Comparison of ENCODE assay signal across 8 cellular contexts in genomic region chr10:21526952-21527633, GRCh38. TPM values are rescaled to one million over a fixed set of nuclear protein-coding genes. Genes with fewer than 3 reads are reported as not detected.
DNase-seq lines count a peak whose midpoint lies in the region; ATAC-seq, FAIRE-seq and TF ChIP-seq lines count a peak whose summit lies in the region.

No MANE protein-coding gene starts in this region.

- peak in 1 of 2 donors; percentile 32 for TF ChIP-seq POLR2A in heart left ventricle (IDR thresholded peaks at IDR 0.05)

- POLR2A ChIA-PET in CD8-positive, alpha-beta T cell (lab: Charles Lee), result interaction anchor here (0.6 to 2.3 kb wide), 7 partner anchors 9 to 910 kb away, joined by 3 to 12 read pairs (median 3); no protein-coding TSS in a partner anchor

- peaks cover 29% of the 10 kb centered on the region for H3K27me3 Mint-ChIP-seq in CD8-positive, alpha-beta T cell (ENCODE audit: low read depth)
- H3K27me3 Mint-ChIP-seq in GM23338 (ENCODE audit: insufficient read depth, low read depth, poor library complexity), result peaks cover 17% of the 10 kb centered on the region

- peaks cover 8% of the 10 kb centered on the region; the same call in 1 of the 2 replicates for H3F3A ChIP-seq in GM23338 (replicated peaks; ENCODE audit: low read depth)

- ATAC-seq in CD8-positive, alpha-beta T cell, result peak; percentile 19
- peak; percentile 36 for ATAC-seq in GM23338
- peak; percentile 12 to 64 (median 52) for ATAC-seq in heart left ventricle
- ATAC-seq in pancreas, result peak; percentile 44 to 57 (median 50)
- ATAC-seq in HG02938 (IDR thresholded peaks at IDR 0.05; ENCODE audit: unreplicated experiment), result no peak

- 0 to 1% (median 1%) methylated on average over 41 to 66 of the region's 67 CpGs for WGBS in adipose tissue, 3 donors
- WGBS in heart left ventricle, 4 donors, result 0 to 1% (median 1%) methylated on average over 52 to 67 of the region's 67 CpGs
- WGBS in pancreas, 2 donors, result 0 to 1% methylated on average over 45 to 67 of the region's 67 CpGs

- H3K4me3 Mint-ChIP-seq in CD8-positive, alpha-beta T cell, result peak overlapping the region; percentile 85
- H3K4me3 Mint-ChIP-seq in GM23338, result peak overlapping the region; percentile 91

- FAIRE-seq in pancreas (lab: Jason Lieb, UNC), result no peak

- H3K36me3 ChIP-seq in CD8-positive, alpha-beta T cell (ENCODE audit: insufficient read depth, low read length), result no peaks in the 10 kb centered on the region
- no peaks in the 10 kb centered on the region for H3K36me3 ChIP-seq in GM23338 (ENCODE audit: insufficient read depth)
- H3K36me3 ChIP-seq in heart left ventricle, result no peaks in the 10 kb centered on the region
- no peaks in the 10 kb centered on the region for H3K36me3 ChIP-seq in pancreas

- peaks cover 4% of the 10 kb centered on the region for H3K36me3 Mint-ChIP-seq in CD8-positive, alpha-beta T cell
- H3K36me3 Mint-ChIP-seq in GM23338 (ENCODE audit: low read depth), result no peaks in the 10 kb centered on the region; the same call in 2 of the 3 replicates

- H3K27ac ChIP-seq in CD8-positive, alpha-beta T cell (ENCODE audit: low read depth, low read length), result no peak overlapping the region
- peak overlapping the region; percentile 98 for H3K27ac ChIP-seq in GM23338 (ENCODE audit: low read depth)
- peak overlapping the region; percentile 62 for H3K27ac ChIP-seq in adipose tissue (ENCODE audit: low read depth, low read length)
- H3K27ac ChIP-seq in heart left ventricle, result peak overlapping the region; percentile 95 to 99 (median 98)
- H3K27ac ChIP-seq in pancreas, result peak overlapping the region; percentile 91 to 99 (median 96)

- peak overlapping the region; percentile 70 for H3K4me3 ChIP-seq in CD8-positive, alpha-beta T cell (ENCODE audit: low read depth, low read length)
- H3K4me3 ChIP-seq in GM23338 (peak overlapping the region; percentile 60), heart left ventricle (peak overlapping the region; percentile 54 to 85 (median 71)), pancreas (peak overlapping the region; percentile 58 to 68 (median 60))

- peaks cover 24% of the 10 kb centered on the region for H3K4me1 Mint-ChIP-seq in CD8-positive, alpha-beta T cell (ENCODE audit: low read depth)
- H3K4me1 Mint-ChIP-seq in GM23338, result peaks cover 46% of the 10 kb centered on the region

- peaks cover 1% of the 10 kb centered on the region; the same call in 1 of the 2 replicates for H3K79me2 ChIP-seq in GM23338 (replicated peaks; ENCODE audit: insufficient read depth)

- intact Hi-C loops in CD8-positive, alpha-beta T cell (cut with DNase I, micrococcal nuclease), result loop anchor here (1.0 to 10.0 kb wide), 2 partner anchors 10 to 1908 kb away; partner anchors contain the start of gene OTUD1 (in 1 of the 2)
- intact Hi-C loops in heart left ventricle (cut with DNase I), result loop anchor here in 2 of 10 donors (2.0 to 10.0 kb wide), 3 partner anchors 30 to 798 kb away; partner anchors contain the start of genes BMI1 (in 1 of the 2) and COMMD3 (in 1 of the 2)
- intact Hi-C loops in pancreas (cut with DNase I), result no loop called here

- no peaks in the 10 kb centered on the region for H4K20me1 ChIP-seq in GM23338 (replicated peaks; ENCODE audit: insufficient read depth)

- peak in 3 of 7 experiments; percentile 35 to 61 (median 36) for DNase-seq in CD8-positive, alpha-beta T cell
- DNase-seq in GM23338 (ENCODE audit: low spot score) (peak; percentile 82), RPMI7951 (ENCODE audit: low read depth) (peak; percentile 82), heart left ventricle (peak; percentile 77 to 87 (median 82)), pancreas (peak; percentile 55 to 84 (median 70)), COLO829 (ENCODE audit: low spot score) (no peak)

- peaks cover 15% of the 10 kb centered on the region for H3K4me1 ChIP-seq in CD8-positive, alpha-beta T cell (ENCODE audit: insufficient read depth, low read length)
- H3K4me1 ChIP-seq in GM23338 (ENCODE audit: insufficient read depth), result peaks cover 54% of the 10 kb centered on the region
- peaks cover 0 to 20% (median 5%) of the 10 kb centered on the region in 12 donors for H3K4me1 ChIP-seq in heart left ventricle
- peaks cover 1 to 14% (median 10%) of the 10 kb centered on the region in 3 donors for H3K4me1 ChIP-seq in pancreas

- H2AFZ ChIP-seq in GM23338, result no peak overlapping the region

- peak overlapping the region; percentile 89 for H3K4me2 ChIP-seq in GM23338

- no peaks in the 10 kb centered on the region for H3K9me2 ChIP-seq in GM23338 (ENCODE audit: insufficient read depth)

- no peaks in the 10 kb centered on the region for H3K9me3 ChIP-seq in CD8-positive, alpha-beta T cell (ENCODE audit: low read length)
- H3K9me3 ChIP-seq in heart left ventricle (no peaks in the 10 kb centered on the region), pancreas (no peaks in the 10 kb centered on the region)

- CTCF ChIA-PET in CD8-positive, alpha-beta T cell (lab: Charles Lee), result interaction anchor here (0.6 to 1.1 kb wide), 2 partner anchors 31 to 81 kb away, joined by 3 read pairs; no protein-coding TSS in a partner anchor

- H3K27ac Mint-ChIP-seq in CD8-positive, alpha-beta T cell, result peak overlapping the region; percentile 92
- peak overlapping the region; percentile 99 for H3K27ac Mint-ChIP-seq in GM23338

- no peaks in the 10 kb centered on the region for H3K9me3 Mint-ChIP-seq in CD8-positive, alpha-beta T cell
- no peaks in the 10 kb centered on the region; the same call in 2 of the 3 replicates for H3K9me3 Mint-ChIP-seq in GM23338

- TF ChIP-seq CTCF in CD8-positive, alpha-beta T cell (IDR thresholded peaks at IDR 0.05), result no peak
- no peak for TF ChIP-seq CTCF in GM23338 (conservative IDR thresholded peaks at IDR 0.05; ENCODE audit: low read depth in 2 of 2)
- TF ChIP-seq CTCF in heart left ventricle (IDR thresholded peaks at IDR 0.05), result no peak
- no peak for TF ChIP-seq CTCF in pancreas (IDR thresholded peaks at IDR 0.05)

- peaks cover 16% of the 10 kb centered on the region for H3K27me3 ChIP-seq in CD8-positive, alpha-beta T cell (ENCODE audit: insufficient read depth, low read length)
- H3K27me3 ChIP-seq in GM23338 (ENCODE audit: insufficient read depth) (no peaks in the 10 kb centered on the region), heart left ventricle (no peaks in the 10 kb centered on the region), pancreas (no peaks in the 10 kb centered on the region)

TF ChIP-seq in GM23338, 12 proteins besides CTCF, POLR2A, EP300 and RAD21 (continues in another document):
- no peak for TF ChIP-seq EZH2 (IDR thresholded peaks at IDR 0.05; ENCODE audit: low read depth, unreplicated experiment)
- no peak for TF ChIP-seq REST (IDR thresholded peaks at IDR 0.05; ENCODE audit: unreplicated experiment)
- no peak for TF ChIP-seq EZH2phosphoT487 (IDR thresholded peaks at IDR 0.05; ENCODE audit: unreplicated experiment)
- no peak for TF ChIP-seq CREB1 (CRISPR knock-in tag; IDR thresholded peaks at IDR 0.05; ENCODE audit: low read depth)
- TF ChIP-seq NANOG (IDR thresholded peaks at IDR 0.05; ENCODE audit: borderline replicate concordance), result no peak
- TF ChIP-seq ZNF114 (CRISPR knock-in tag; IDR thresholded peaks at IDR 0.05), result no peak

RNA-seq across cellular contexts. Expression of gene SKIDA1, which starts 1.6 kb away (rescaled TPM):
- total RNA-seq in CD8-positive, alpha-beta T cell, result not detected
- total RNA-seq in GM23338 (2014; rRNA removed; shearing (Covaris generic)), result 2.3 and 3.5 TPM in 2 replicates
- 0.94 and 1.5 TPM in 2 replicates for polyA plus RNA-seq in GM23338 (2016; fragmentation: Nextera tagmentation; extraction: Ambion mirVana)
- 0.48 and 0.88 TPM in 2 replicates for total RNA-seq in RPMI7951 (2014; rRNA removed; shearing (Covaris generic))
- under 1 TPM; 0.13 to 0.52 (median 0.34) TPM for polyA plus RNA-seq in adipose tissue
- total RNA-seq in heart left ventricle, result 1 to 10 TPM; 2.3 to 5.4 (median 3.6) TPM
- under 1 TPM; 0.61 to 0.75 TPM for polyA plus RNA-seq in heart left ventricle
- total RNA-seq in pancreas, result under 1 TPM; 0.51 to 0.97 (median 0.62) TPM
- polyA plus RNA-seq in pancreas, result under 1 TPM; 0.23 to 0.52 TPM

RNA-seq across cellular contexts. Expression of gene MLLT10, which starts 6.9 kb away (rescaled TPM):
- total RNA-seq in CD8-positive, alpha-beta T cell, result 10 to 100 TPM; 36.7 to 41.0 TPM
- total RNA-seq in GM23338 (2014; rRNA removed; shearing (Covaris generic)), result 54.1 and 55.4 TPM in 2 replicates
- polyA plus RNA-seq in GM23338 (2016; fragmentation: Nextera tagmentation; extraction: Ambion mirVana) (26.1 and 28.8 TPM in 2 replicates), adipose tissue (10 to 100 TPM; 10.6 to 24.7 (median 17.8) TPM), heart left ventricle (10 to 100 TPM; 16.0 to 30.3 TPM), pancreas (10 to 100 TPM; 11.3 to 14.5 TPM)
- total RNA-seq in RPMI7951 (2014; rRNA removed; shearing (Covaris generic)), result 31.2 and 42.1 TPM in 2 replicates
- total RNA-seq in heart left ventricle (10 to 100 TPM; 17.1 to 30.7 (median 25.2) TPM), pancreas (10 to 100 TPM; 10.7 to 25.1 (median 15.4) TPM)

Comparison
In these comparisons a context has a peak if more than half of its experiments do, and no peak if none do; other contexts are left out.
1. intact Hi-C loops: an anchor here in CD8-positive, alpha-beta T cell (1.0 to 10.0 kb wide); none called in pancreas.